Comparison of ENCODE assay signal across 14 cellular contexts in the genomic region with DNA sequence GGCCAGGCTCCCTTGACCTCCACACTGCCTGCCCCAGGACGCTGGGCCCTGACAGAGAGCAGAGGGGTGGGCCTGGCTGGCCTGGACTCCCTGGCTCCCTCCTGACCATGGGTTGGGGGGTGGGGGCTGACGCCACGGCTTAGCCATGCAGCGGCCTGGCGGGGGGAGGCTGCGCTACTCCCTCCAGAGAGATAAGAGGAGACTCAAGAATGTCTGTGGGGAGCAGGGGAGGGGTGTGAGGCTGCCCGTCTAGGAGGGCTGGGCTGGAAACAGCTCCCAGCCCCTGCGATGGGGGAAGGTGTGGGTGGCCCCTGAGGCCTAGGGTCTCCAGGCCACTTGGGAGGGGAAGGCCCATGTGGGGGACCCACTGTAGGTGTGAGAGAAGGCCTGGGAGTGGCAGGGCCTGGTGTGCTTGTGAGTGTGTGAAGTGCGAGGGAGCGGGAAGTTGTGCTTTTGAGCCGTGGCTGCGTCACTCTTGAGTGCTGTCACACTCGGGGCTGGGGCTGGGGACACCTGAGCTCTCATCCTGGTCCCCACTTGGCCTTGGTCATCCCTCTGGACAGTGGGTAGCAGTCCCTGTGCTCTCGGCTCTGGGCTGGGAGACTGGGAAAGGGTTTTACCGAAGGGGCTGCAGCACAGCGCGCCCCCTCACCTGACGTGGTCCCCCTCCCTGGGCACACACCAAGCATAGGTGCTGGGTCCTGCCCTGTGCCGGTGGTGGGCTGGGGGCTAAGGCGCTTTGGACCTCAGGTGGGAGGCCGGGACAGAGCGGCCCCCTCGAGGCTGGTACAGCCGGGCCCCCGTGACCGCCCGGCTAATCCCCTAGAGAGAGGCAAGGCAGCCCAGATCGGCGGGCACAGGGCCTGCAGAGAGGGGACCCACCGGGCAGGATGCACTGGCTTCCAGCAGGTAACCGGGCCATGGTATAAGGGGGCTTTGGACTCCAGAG. TPM values are rescaled to one million over a fixed set of nuclear protein-coding genes. Genes with fewer than 3 reads are reported as not detected.
DNase-seq lines count a peak whose midpoint lies in the region; ATAC-seq and TF ChIP-seq lines count a peak whose summit lies in the region.
"Had no signal": no experiment of that assay in that cellular context is flagged by ENCODE, and none has a peak within 500 bp of the region (broad histone marks: within the 10 kb centered on the region; RNA-seq: fewer than 3 reads in every experiment).

No MANE protein-coding gene starts in this region.

- no peaks in the 10 kb centered on the region for H3K36me3 ChIP-seq in CD8-positive, alpha-beta memory T cell (ENCODE audit: insufficient read depth, low read length)
- no peaks in the 10 kb centered on the region for H3K36me3 ChIP-seq in hepatocyte (replicated peaks; ENCODE audit: insufficient read depth, low read depth)
- H3K36me3 ChIP-seq in Karpas-422 (ENCODE audit: insufficient read depth, low read length): no peaks in the 10 kb centered on the region
- H3K36me3 ChIP-seq in esophagus squamous epithelium: no peaks in the 10 kb centered on the region

- H3K9ac ChIP-seq in Karpas-422 (ENCODE audit: low read length): no peak overlapping the region

- peak overlapping the region; percentile 47 for H3K27ac ChIP-seq in CD8-positive, alpha-beta memory T cell (ENCODE audit: low read depth, low read length)
- peak overlapping the region; percentile 98 for H3K27ac ChIP-seq in hepatocyte
- no peak overlapping the region for H3K27ac ChIP-seq in Karpas-422 (ENCODE audit: low read length)
- H3K27ac ChIP-seq in esophagus squamous epithelium: no peak overlapping the region

- intact Hi-C loops in esophagus squamous epithelium (cut with DNase I): no loop called here

- peaks cover 77% of the 10 kb centered on the region for H3K79me2 ChIP-seq in hepatocyte
- no peaks in the 10 kb centered on the region for H3K79me2 ChIP-seq in Karpas-422 (ENCODE audit: low read length)

- H4K20me1 ChIP-seq in hepatocyte (ENCODE audit: insufficient read depth, poor library complexity, severe bottlenecking) (no peaks in the 10 kb centered on the region), Karpas-422 (ENCODE audit: insufficient read depth, low read depth, low read length) (no peaks in the 10 kb centered on the region)

- H3K9me2 ChIP-seq in hepatocyte (replicated peaks; ENCODE audit: insufficient read depth) (no peaks in the 10 kb centered on the region), Karpas-422 (replicated peaks; ENCODE audit: insufficient read depth, low read length) (no peaks in the 10 kb centered on the region)

- no peaks in the 10 kb centered on the region for H3K36me3 Mint-ChIP-seq in CD8-positive, alpha-beta memory T cell
- no peaks in the 10 kb centered on the region for H3K36me3 Mint-ChIP-seq in nephron progenitor cell (ENCODE audit: low read depth)
- H3K36me3 Mint-ChIP-seq: brain had no signal

- ATAC-seq in HG03354 (IDR thresholded peaks at IDR 0.05; ENCODE audit: poor library complexity, severe bottlenecking, unreplicated experiment): no peak
- ATAC-seq: activated CD8-positive, alpha-beta T cell treated with anti-CD3 and anti-CD28 coated beads for 36 hours had no signal

- CTCF ChIA-PET in CD8-positive, alpha-beta memory T cell (lab: Charles Lee): interaction anchor here (1.5 kb wide), 1 partner anchor 11 kb away, joined by 3 read pairs; no protein-coding TSS in a partner anchor

- peak overlapping the region in 1 of 8 donors; percentile 29 for H3K27ac Mint-ChIP-seq in CD8-positive, alpha-beta memory T cell
- no peak overlapping the region for H3K27ac Mint-ChIP-seq in nephron progenitor cell
- H3K27ac Mint-ChIP-seq: activated CD8-positive, alpha-beta T cell treated with anti-CD3 and anti-CD28 coated beads for 36 hours had no signal

- H2AFZ ChIP-seq in hepatocyte: no peak overlapping the region
- no peak overlapping the region for H2AFZ ChIP-seq in Karpas-422 (ENCODE audit: low read length)

- H3K27me3 ChIP-seq in CD8-positive, alpha-beta memory T cell (ENCODE audit: insufficient read depth, low read length, poor library complexity, severe bottlenecking): peaks cover 13% of the 10 kb centered on the region
- H3K27me3 ChIP-seq in hepatocyte (no peaks in the 10 kb centered on the region), Karpas-422 (ENCODE audit: low read length) (no peaks in the 10 kb centered on the region), esophagus squamous epithelium (peaks cover 0 to 38% (median 0%) of the 10 kb centered on the region in 4 donors)

- 61% methylated on average over 25 of the region's 31 CpGs for WGBS in hepatocyte (ENCODE audit: low lambda C conversion rate, missing lambda C conversion rate)
- WGBS in esophagus squamous epithelium, 2 donors: 75 to 79% methylated on average over 4 to 6 of the region's 31 CpGs

- peak overlapping the region; percentile 93 for H3K4me2 ChIP-seq in hepatocyte
- H3K4me2 ChIP-seq in Karpas-422 (ENCODE audit: low read depth, low read length, poor library complexity, severe bottlenecking): no peak overlapping the region

- TF ChIP-seq CTCF in hepatocyte (IDR thresholded peaks at IDR 0.05; ENCODE audit: poor library complexity): no peak
- no peak for TF ChIP-seq CTCF in nephron progenitor cell (IDR thresholded peaks at IDR 0.05)
- TF ChIP-seq CTCF in esophagus squamous epithelium (IDR thresholded peaks at IDR 0.05): no peak

- no peak overlapping the region for H3K4me3 ChIP-seq in CD8-positive, alpha-beta memory T cell (ENCODE audit: low read length)
- no peak overlapping the region for H3K4me3 ChIP-seq in hepatocyte
- no peak overlapping the region for H3K4me3 ChIP-seq in Karpas-422 (ENCODE audit: low read length)
- H3K4me3 ChIP-seq in esophagus squamous epithelium: no peak overlapping the region

- H3K9me3 ChIP-seq in CD8-positive, alpha-beta memory T cell (ENCODE audit: low read length): no peaks in the 10 kb centered on the region
- H3K9me3 ChIP-seq in hepatocyte (ENCODE audit: low read depth): no peaks in the 10 kb centered on the region
- no peaks in the 10 kb centered on the region for H3K9me3 ChIP-seq in Karpas-422 (ENCODE audit: low read length)
- no peaks in the 10 kb centered on the region for H3K9me3 ChIP-seq in esophagus squamous epithelium

- H3K27me3 Mint-ChIP-seq in CD8-positive, alpha-beta memory T cell: peaks cover 9 to 28% of the 10 kb centered on the region in 2 donors
- H3K27me3 Mint-ChIP-seq in nephron progenitor cell (ENCODE audit: low read depth, poor library complexity): peaks cover 31% of the 10 kb centered on the region

- H3K4me3 Mint-ChIP-seq in CD8-positive, alpha-beta memory T cell: peak overlapping the region in 1 of 7 donors; percentile 27
- peak overlapping the region; percentile 86 for H3K4me3 Mint-ChIP-seq in nephron progenitor cell
- H3K4me3 Mint-ChIP-seq: activated CD8-positive, alpha-beta T cell treated with anti-CD3 and anti-CD28 coated beads for 36 hours had no signal

- TF ChIP-seq POLR2A in esophagus squamous epithelium (IDR thresholded peaks at IDR 0.05): no peak

- H3K4me1 ChIP-seq in CD8-positive, alpha-beta memory T cell (ENCODE audit: insufficient read depth, low read length): peaks cover 5% of the 10 kb centered on the region
- H3K4me1 ChIP-seq in hepatocyte (ENCODE audit: insufficient read depth) (peaks cover 55% of the 10 kb centered on the region), Karpas-422 (ENCODE audit: low read length) (peaks cover 13% of the 10 kb centered on the region), esophagus squamous epithelium (peaks cover 4 to 23% (median 9%) of the 10 kb centered on the region in 3 donors)

- POLR2A ChIA-PET in CD8-positive, alpha-beta memory T cell (lab: Charles Lee): no interaction called here

- no peak for DNase-seq in CD8-positive, alpha-beta memory T cell
- DNase-seq in amniotic epithelial cell (ENCODE audit: low read depth) (peak; percentile 95), hepatocyte (ENCODE audit: low spot score) (peak; percentile 87), nephron progenitor cell (peak; percentile 33), Karpas-422 (no peak), T1000 (lab: John Stamatoyannopoulos, UW) (no peak), esophagus squamous epithelium (lab: John Stamatoyannopoulos, UW) (no peak)
- DNase-seq: activated CD8-positive, alpha-beta T cell treated with anti-CD3 and anti-CD28 coated beads for 36 hours; DMS153; MV-4-11; NCI-H2171 treated with DMSO at 0.1 percent for 48 hours; occipital lobe had no signal

- peaks cover 17 to 33% (median 25%) of the 10 kb centered on the region in 3 donors for H3K4me1 Mint-ChIP-seq in CD8-positive, alpha-beta memory T cell
- H3K4me1 Mint-ChIP-seq in nephron progenitor cell: peaks cover 67% of the 10 kb centered on the region

- H3K9me3 Mint-ChIP-seq in CD8-positive, alpha-beta memory T cell: no peaks in the 10 kb centered on the region
- H3K9me3 Mint-ChIP-seq in nephron progenitor cell: no peaks in the 10 kb centered on the region
- H3K9me3 Mint-ChIP-seq: activated CD8-positive, alpha-beta T cell treated with anti-CD3 and anti-CD28 coated beads for 36 hours had no signal

RNA-seq across cellular contexts. Expression of a gene that starts 2.4 kb away (rescaled TPM):
- total RNA-seq in CD8-positive, alpha-beta memory T cell: under 1 TPM; 0.70 to 0.93 TPM
- 0.63 TPM for polyA plus RNA-seq in CD8-positive, alpha-beta memory T cell
- total RNA-seq in hepatocyte (42.2 and 57.3 TPM in 2 replicates), esophagus squamous epithelium (under 1 TPM in 3 of 4 donors, not detected in 1; 0.09 to 0.95 (median 0.22) TPM)
- polyA plus RNA-seq in hepatocyte: 96.7 and 115 TPM in 2 replicates
- total RNA-seq in Karpas-422 (2014; rRNA removed; shearing (Covaris generic); ENCODE audit: low replicate concordance): 0.32 TPM in 1 of 2 replicates, not detected in the other

RNA-seq across cellular contexts. Expression of a gene that starts 37.6 kb away (rescaled TPM):
- total RNA-seq in CD8-positive, alpha-beta memory T cell: 100 to 1,000 TPM; 148 to 152 TPM
- 258 TPM for polyA plus RNA-seq in CD8-positive, alpha-beta memory T cell
- 64.7 and 90.9 TPM in 2 replicates for total RNA-seq in hepatocyte
- 253 and 255 TPM in 2 replicates for polyA plus RNA-seq in hepatocyte
- total RNA-seq in Karpas-422 (2014; rRNA removed; shearing (Covaris generic); ENCODE audit: low replicate concordance): 81.3 and 303 TPM in 2 replicates
- total RNA-seq in esophagus squamous epithelium: 10 to 100 TPM; 32.3 to 54.2 (median 37.9) TPM

RNA-seq across cellular contexts. Expression of a gene that starts 37.9 kb away (rescaled TPM):
- total RNA-seq in CD8-positive, alpha-beta memory T cell: 100 to 1,000 TPM; 112 to 121 TPM
- 15.4 TPM for polyA plus RNA-seq in CD8-positive, alpha-beta memory T cell
- total RNA-seq in hepatocyte (14.2 and 15.4 TPM in 2 replicates), esophagus squamous epithelium (10 to 100 TPM; 11.4 to 38.1 (median 23.5) TPM)
- polyA plus RNA-seq in hepatocyte: 13.6 and 21.0 TPM in 2 replicates
- 18.0 and 32.4 TPM in 2 replicates for total RNA-seq in Karpas-422 (2014; rRNA removed; shearing (Covaris generic); ENCODE audit: low replicate concordance)

Comparison
In these comparisons a context has a peak if more than half of its experiments do, and no peak if none do; other contexts are left out.
1. DNase-seq: peak in amniotic epithelial cell (single experiment), hepatocyte (single experiment) and nephron progenitor cell (single experiment); none in CD8-positive, alpha-beta memory T cell (0 of 5), Karpas-422 (single experiment), T1000 (single experiment) and esophagus squamous epithelium (single experiment).
2. H3K27ac ChIP-seq: peak in CD8-positive, alpha-beta memory T cell (single experiment) and hepatocyte (single experiment); none in Karpas-422 (single experiment) and esophagus squamous epithelium (0 of 4).
3. RNA of a gene that starts 2.4 kb away (total RNA-seq): 42.2 to 57.3 TPM in hepatocyte; 0.70 to 0.93 TPM in CD8-positive, alpha-beta memory T cell, 0.09 to 0.95 TPM in esophagus squamous epithelium and 0.32 TPM in Karpas-422; every median in the first group is over 10 times any median in the second.